ENCODE assay signal across 8 cellular contexts in genomic region chr3:29440321-29441019, GRCh38.
DNase-seq lines count a peak whose midpoint lies in the region; ATAC-seq and TF ChIP-seq lines count a peak whose summit lies in the region.

No MANE protein-coding gene starts in this region.

- in situ Hi-C loops in gastrocnemius medialis (cut with MboI; ENCODE audit: low sequenced_read_pairs in 4 of 4) (no loop called here), KBM-7 (cut with MboI; ENCODE audit: low pct_unique_long_range_greater_than_20kb, low sequenced_read_pairs) (no loop called here)

- no peaks in the 10 kb centered on the region for H3K27me3 ChIP-seq in HUES6 (ENCODE audit: control insufficient read depth, insufficient read depth, low read length)
- no peaks in the 10 kb centered on the region for H3K27me3 ChIP-seq in gastrocnemius medialis

- H3K27ac ChIP-seq in HUES6 (ENCODE audit: low read depth, low read length) (no peak overlapping the region), gastrocnemius medialis (peak overlapping the region; percentile 51 to 74 (median 64))

- H3K4me3 ChIP-seq in HUES6 (ENCODE audit: low read depth, low read length), result peak overlapping the region; percentile 8; the same call in 1 of the 2 replicates
- peak overlapping the region; percentile 26 to 52 (median 48) for H3K4me3 ChIP-seq in gastrocnemius medialis

- H3K9me3 ChIP-seq in HUES6 (ENCODE audit: control insufficient read depth, insufficient read depth, low read depth, low read length), result no peaks in the 10 kb centered on the region
- H3K9me3 ChIP-seq in gastrocnemius medialis, result no peaks in the 10 kb centered on the region

- H3K36me3 ChIP-seq in HUES6 (ENCODE audit: control insufficient read depth, insufficient read depth, low read length) (no peaks in the 10 kb centered on the region), gastrocnemius medialis (no peaks in the 10 kb centered on the region)

- no peak for TF ChIP-seq POLR2A in gastrocnemius medialis (IDR thresholded peaks at IDR 0.05)

- peak; percentile 16 for DNase-seq in SHP77 treated with DMSO at 0.1 percent for 48 hours (lab: John Stamatoyannopoulos, UW)
- peak; percentile 28 for DNase-seq in iPS DF 4.7 (ENCODE audit: extremely low read depth, low spot score)
- DNase-seq in gastrocnemius medialis, result peak in 1 of 2 donors; percentile 22
- DNase-seq in activated CD8-positive, alpha-beta memory T cell treated with anti-CD3 and anti-CD28 coated beads, Interleukin-2, amount 50 U/mL, for 4 hours, result no peak
- DNase-seq in KBM-7, result no peak
- DNase-seq in COLO829 (ENCODE audit: low spot score), result no peak

- H3K9ac ChIP-seq in HUES6 (ENCODE audit: low read length), result no peak overlapping the region

- intact Hi-C loops in gastrocnemius medialis (cut with DNase I; ENCODE audit: low total_unique reads), result no loop called here

- no peak for TF ChIP-seq CTCF in gastrocnemius medialis (IDR thresholded peaks at IDR 0.05 in 4 of 5, conservative IDR thresholded peaks at IDR 0.05 in 1 of 5)

- H3K4me1 ChIP-seq in HUES6 (ENCODE audit: control insufficient read depth, insufficient read depth, low read length) (peaks cover 24% of the 10 kb centered on the region), gastrocnemius medialis (peaks cover 15 to 16% of the 10 kb centered on the region in 2 donors)

- ATAC-seq in gastrocnemius medialis (peak; percentile 90 to 94), GM19395 (IDR thresholded peaks at IDR 0.05; ENCODE audit: unreplicated experiment) (no peak)

Comparison
In these comparisons a context has a peak if more than half of its experiments do, and no peak if none do; other contexts are left out.
1. DNase-seq: peak in SHP77 treated with DMSO at 0.1 percent for 48 hours (single experiment) and iPS DF 4.7 (single experiment); none in activated CD8-positive, alpha-beta memory T cell treated with anti-CD3 and anti-CD28 coated beads, Interleukin-2, amount 50 U/mL, for 4 hours (single experiment), KBM-7 (single experiment) and COLO829 (single experiment).